9 cellular contexts compared by ENCODE assay signal in genomic region chr2:9693138-9693520, GRCh38.
DNase-seq lines count a peak whose midpoint lies in the region; ATAC-seq and TF ChIP-seq lines count a peak whose summit lies in the region.
"Had no signal": no experiment of that assay in that cellular context is flagged by ENCODE, and none has a peak within 500 bp of the region (broad histone marks: within the 10 kb centered on the region; RNA-seq: fewer than 3 reads in every experiment).

No MANE protein-coding gene starts in this region.

- intact Hi-C loops in sciatic nerve (cut with DNase I): no loop called here

- DNase-seq in GM12865 (ENCODE audit: low read depth): peak; percentile 66
- DNase-seq in NOMO-1 treated with dmso at 0.1 percent for 144 hours (lab: John Stamatoyannopoulos, UW; ENCODE audit: unreplicated experiment): peak; percentile 58
- DNase-seq in epithelial cell of prostate (ENCODE audit: low read depth, low spot score): peak; percentile 12
- DNase-seq in sciatic nerve (ENCODE audit: low spot score): no peak
- DNase-seq in NCI-H82 treated with DMSO at 0.1 percent for 48 hours (lab: John Stamatoyannopoulos, UW; ENCODE audit: unreplicated experiment): no peak
- DNase-seq in NCI-H345 (lab: John Stamatoyannopoulos, UW): no peak
- no peak for DNase-seq in NCI-H526 (lab: John Stamatoyannopoulos, UW)

- ATAC-seq in sciatic nerve: peak; percentile 85
- ATAC-seq in HG02970 (IDR thresholded peaks at IDR 0.05; ENCODE audit: low FRiP score, unreplicated experiment): no peak

- no peak overlapping the region for H3K27ac ChIP-seq in epithelial cell of prostate

- no peak overlapping the region for H3K4me3 ChIP-seq in GM12865 (ENCODE audit: low read depth, low read length)
- H3K4me3 ChIP-seq: K562 had no signal

- no peak for TF ChIP-seq CTCF in GM12865 (IDR thresholded peaks at IDR 0.05; ENCODE audit: insufficient read depth, low read depth, low read length, missing control alignments)

Comparison
In these comparisons a context has a peak if more than half of its experiments do, and no peak if none do; other contexts are left out.
1. DNase-seq: peak in GM12865 (single experiment), NOMO-1 treated with dmso at 0.1 percent for 144 hours (single experiment) and epithelial cell of prostate (single experiment); none in sciatic nerve (single experiment), NCI-H82 treated with DMSO at 0.1 percent for 48 hours (single experiment), NCI-H345 (single experiment) and NCI-H526 (0 of 2).